ENCODE assay signal across 31 cellular contexts in genomic region chr4:140748171-140748570, GRCh38.
"Had no signal": no experiment of that assay in that cellular context is flagged by ENCODE, and none has a peak within 500 bp of the region (broad histone marks: within the 10 kb centered on the region; RNA-seq: fewer than 3 reads in every experiment).

No MANE protein-coding gene starts in this region.

- H3K9me3 ChIP-seq: left lung, lower lobe of right lung, neutrophil, right lobe of liver, stomach, testis, thyroid gland, upper lobe of left lung, vagina had no signal

- DNase-seq: hippocampal formation; immature natural killer cell; kidney; left colon; left lung; lower lobe of right lung; mammary epithelial cell; mesendoderm; naive B cell; natural killer cell; nephron progenitor cell; occipital lobe; right lobe of liver; stimulated activated CD4-positive, alpha-beta T cell treated with anti-CD3 and anti-CD28 coated beads, Interleukin-1b, Interleukin-23, amount 100 ng/mL, for 48 hours; stimulated activated CD4-positive, alpha-beta T cell treated with anti-CD3 and anti-CD28 coated beads, Interleukin-2, amount 100 ng/mL, for 48 hours; stimulated activated CD4-positive, alpha-beta T cell treated with anti-CD3 and anti-CD28 coated beads, Interleukin-4, amount 100 ng/mL, for 4 hours; stimulated activated CD8-positive, alpha-beta memory T cell treated with anti-CD3 and anti-CD28 coated beads, Interleukin-4, amount 100 ng/mL, for 48 hours; stimulated activated naive B cell treated with anti-CD40 and anti-IgM and Interleukin-4, amounts not matched to agents 10 μg/mL and 1 μg/mL and 100 μg/mL, for 72 hours; stimulated activated naive CD8-positive, alpha-beta T cell treated with anti-CD3 and anti-CD28 coated beads, Interleukin-15, Interleukin-2, amounts not matched to agents 100 U/mL and 50 U/mL, for 24 hours; stomach; testis; thyroid gland; transverse colon; upper lobe of left lung had no signal

- H3K9me3 Mint-ChIP-seq: immature natural killer cell had no signal

- H3K36me3 Mint-ChIP-seq: immature natural killer cell, natural killer cell had no signal

- H3K27ac ChIP-seq: left lung, lower lobe of right lung, neural progenitor cell, neutrophil, parathyroid adenoma, right atrium auricular region, right lobe of liver, stomach, testis, thyroid gland, transverse colon, upper lobe of left lung, vagina had no signal

- H3K4me1 ChIP-seq: parathyroid adenoma, testis, vagina had no signal

- H3K4me1 Mint-ChIP-seq: immature natural killer cell, natural killer cell had no signal

- H3K27ac Mint-ChIP-seq: immature natural killer cell; mesothelial cell of epicardium; natural killer cell; nephron progenitor cell; neural progenitor cell; stimulated activated naive B cell treated with anti-CD40 and anti-IgM and Interleukin-4, amounts not matched to agents 10 μg/mL and 1 μg/mL and 100 μg/mL, for 72 hours had no signal

- ATAC-seq: left colon; left lung; lower lobe of right lung; natural killer cell; right lobe of liver; stimulated activated naive B cell treated with anti-CD40 and anti-IgM and Interleukin-4, amounts not matched to agents 10 μg/mL and 1 μg/mL and 100 μg/mL, for 72 hours; stimulated activated naive CD8-positive, alpha-beta T cell treated with anti-CD3 and anti-CD28 coated beads, Interleukin-15, Interleukin-2, amounts not matched to agents 100 U/mL and 50 U/mL, for 24 hours had no signal

- H3K36me3 ChIP-seq: left lung, lower lobe of right lung, neural progenitor cell, neutrophil, right atrium auricular region, right lobe of liver, stomach, thyroid gland, transverse colon, upper lobe of left lung, vagina had no signal

- H3K4me3 ChIP-seq: left lung, lower lobe of right lung, neural progenitor cell, right atrium auricular region, right lobe of liver, smooth muscle cell, stomach, testis, thyroid gland, transverse colon, upper lobe of left lung, vagina had no signal

- H3K27me3 Mint-ChIP-seq: naive B cell; stimulated activated naive B cell treated with anti-CD40 and anti-IgM and Interleukin-4, amounts not matched to agents 10 μg/mL and 1 μg/mL and 100 μg/mL, for 72 hours had no signal

- H3K4me3 Mint-ChIP-seq: immature natural killer cell; mesothelial cell of epicardium; natural killer cell; nephron progenitor cell; neural progenitor cell; stimulated activated naive B cell treated with anti-CD40 and anti-IgM and Interleukin-4, amounts not matched to agents 10 μg/mL and 1 μg/mL and 100 μg/mL, for 72 hours had no signal
